14 cellular contexts compared by ENCODE assay signal in genomic region chr5:160441352-160441781, GRCh38. TPM values are rescaled to one million over a fixed set of nuclear protein-coding genes. Genes with fewer than 3 reads are reported as not detected.
DNase-seq lines count a peak whose midpoint lies in the region; ATAC-seq lines count a peak whose summit lies in the region.
"Had no signal": no experiment of that assay in that cellular context is flagged by ENCODE, and none has a peak within 500 bp of the region (broad histone marks: within the 10 kb centered on the region; RNA-seq: fewer than 3 reads in every experiment).

No MANE protein-coding gene starts in this region.

- no peaks in the 10 kb centered on the region for H3K27me3 ChIP-seq in BLaER1 treated with 17β-estradiol and CSF1 and Interleukin-3, amounts not matched to agents 10 nM and 100 nM
- H3K27me3 ChIP-seq: neutrophil, vagina had no signal

- no peak overlapping the region for H3K4me3 ChIP-seq in BLaER1 treated with 17β-estradiol and CSF1 and Interleukin-3, amounts not matched to agents 10 nM and 100 nM
- H3K4me3 ChIP-seq: left ventricle myocardium inferior, vagina had no signal

- peak; percentile 40 for DNase-seq in KBM-7
- no peak for DNase-seq in NCI-H82 (lab: John Stamatoyannopoulos, UW)
- no peak for DNase-seq in activated effector memory CD4-positive, alpha-beta T cell treated with anti-CD3 and anti-CD28 coated beads, Interleukin-2, amount 50 U/mL, for 16 hours
- DNase-seq in HuH-7.5 (ENCODE audit: low spot score), result no peak
- DNase-seq in sciatic nerve (ENCODE audit: low spot score), result no peak
- DNase-seq: activated T-cell treated with anti-CD3 and anti-CD28 coated beads for 4 hours, endodermal cell, left ventricle myocardium inferior had no signal

- peaks cover 38 to 62% (median 51%) of the 10 kb centered on the region in 10 experiments for H3K4me1 ChIP-seq in BLaER1 treated with 17β-estradiol and CSF1 and Interleukin-3, amounts not matched to agents 10 nM and 100 nM

- no peaks in the 10 kb centered on the region for H4K20me1 ChIP-seq in BLaER1 treated with 17β-estradiol and CSF1 and Interleukin-3, amounts not matched to agents 10 nM and 100 nM

- intact Hi-C loops in sciatic nerve (cut with DNase I), result no loop called here

- H3K27ac ChIP-seq in BLaER1 treated with 17β-estradiol and CSF1 and Interleukin-3, amounts not matched to agents 10 nM and 100 nM, result peak overlapping the region in 3 of 11 experiments; percentile 9 to 35 (median 21); a peak in 5 of 22 replicates
- H3K27ac ChIP-seq: left ventricle myocardium inferior, neutrophil, vagina had no signal

- in situ Hi-C loops in KBM-7 (cut with MboI; ENCODE audit: low pct_unique_long_range_greater_than_20kb, low sequenced_read_pairs), result no loop called here

- ATAC-seq in GM18861 (IDR thresholded peaks at IDR 0.05; ENCODE audit: unreplicated experiment) (peak; percentile 31), HG02610 (IDR thresholded peaks at IDR 0.05; ENCODE audit: unreplicated experiment) (peak; percentile 35), sciatic nerve (no peak)
- ATAC-seq: Panc1 had no signal

- H3K4me2 ChIP-seq in BLaER1 treated with 17β-estradiol and CSF1 and Interleukin-3, amounts not matched to agents 10 nM and 100 nM, result peak overlapping the region; percentile 63 to 99 (median 74)

- H3K36me3 ChIP-seq in BLaER1 treated with 17β-estradiol and CSF1 and Interleukin-3, amounts not matched to agents 10 nM and 100 nM, result no peaks in the 10 kb centered on the region
- H3K36me3 ChIP-seq: left ventricle myocardium inferior, neutrophil, vagina had no signal

- H3K9me3 ChIP-seq in BLaER1 treated with 17β-estradiol and CSF1 and Interleukin-3, amounts not matched to agents 10 nM and 100 nM (replicated peaks in 1 of 11), result peaks cover 0 to 3% (median 0%) of the 10 kb centered on the region in 11 experiments; a peak in 1 of 22 replicates
- H3K9me3 ChIP-seq: left ventricle myocardium inferior, neutrophil, vagina had no signal

- H3K9ac ChIP-seq in BLaER1 treated with 17β-estradiol and CSF1 and Interleukin-3, amounts not matched to agents 10 nM and 100 nM, result no peak overlapping the region

RNA-seq across cellular contexts. Expression of gene PTTG1, which starts 19.7 kb away (rescaled TPM):
- 3.0 TPM for total RNA-seq in sciatic nerve

RNA-seq across cellular contexts. Expression of gene SLU7, which starts 22.5 kb away (rescaled TPM):
- 60.7 TPM for total RNA-seq in sciatic nerve

RNA-seq across cellular contexts. Expression of gene FAM200C, which starts 41.5 kb away (rescaled TPM):
- 10.8 TPM for total RNA-seq in sciatic nerve
